Comparison of ENCODE assay signal across 1 cellular context in genomic region chr6:39137235-39137634, GRCh38.
A peak's percentile ranks its signal among the peaks of the same experiment; 100 is the strongest.
TF ChIP-seq lines count a peak whose summit lies in the region.

No MANE protein-coding gene starts in this region.

TF ChIP-seq in K562, 482 proteins besides CTCF, POLR2A, EP300 and RAD21 (continued from another document and continues in another):
- no peak for TF ChIP-seq MLLT1 (IDR thresholded peaks at IDR 0.05)
- no peak for TF ChIP-seq ZNF583 (CRISPR knock-in tag; IDR thresholded peaks at IDR 0.05)
- 0 out of 2 replicates have a peak, but pooled peaks have one; percentile 64 for TF ChIP-seq ZNF395 (CRISPR knock-in tag; IDR thresholded peaks at IDR 0.05)
- no peak for TF ChIP-seq BRF1 (IDR thresholded peaks at IDR 0.05; ENCODE audit: borderline replicate concordance, extremely low read depth, insufficient read length)
- no peak for TF ChIP-seq KDM5B (IDR thresholded peaks at IDR 0.05; ENCODE audit: insufficient replicate concordance, low read depth, low read length)
- peak in 1 of 2 experiments; percentile 47; a peak in 1 of 4 replicates for TF ChIP-seq RCOR1 (IDR thresholded peaks at IDR 0.05; ENCODE audit: borderline replicate concordance in 1 of 2, low read depth in 2 of 2, low read length in 2 of 2)
- TF ChIP-seq PRMT5 (CRISPR knock-in tag; IDR thresholded peaks at IDR 0.05): peak; percentile 65; the same call in 1 of the 2 replicates
- TF ChIP-seq NFXL1 (CRISPR knock-in tag; IDR thresholded peaks at IDR 0.05): no peak
- TF ChIP-seq SMAD4 (CRISPR knock-in tag; conservative IDR thresholded peaks at IDR 0.05): 0 out of 2 replicates have a peak, but pooled peaks have one; percentile 37
- no peak for TF ChIP-seq MBD2 (IDR thresholded peaks at IDR 0.05; ENCODE audit: borderline replicate concordance, low read depth)
- TF ChIP-seq ZNF644 (tag; IDR thresholded peaks at IDR 0.05; ENCODE audit: low read depth): 0 out of 2 replicates have a peak, but pooled peaks have one; percentile 51
- peak; percentile 98 for TF ChIP-seq MIER1 (IDR thresholded peaks at IDR 0.05; ENCODE audit: low read depth)
- peak in 1 of 2 experiments; percentile 48; a peak in 1 of 4 replicates for TF ChIP-seq ZNF639 (CRISPR knock-in tag; conservative IDR thresholded peaks at IDR 0.05 in 1 of 2, IDR thresholded peaks at IDR 0.05 in 1 of 2)
- peak; percentile 67; the same call in 1 of the 2 replicates for TF ChIP-seq CREB3 (tag; conservative IDR thresholded peaks at IDR 0.05; ENCODE audit: low read depth)
- TF ChIP-seq HCFC1 (IDR thresholded peaks at IDR 0.05; ENCODE audit: low read depth, low read length): 0 out of 2 replicates have a peak, but pooled peaks have one; percentile 7
- TF ChIP-seq CEBPB (tag; IDR thresholded peaks at IDR 0.05): peak; percentile 64
- no peak for TF ChIP-seq HNRNPH1 (optimal IDR thresholded peaks at IDR 0.05; ENCODE audit: low read depth, low read length)
- TF ChIP-seq MTA3 (IDR thresholded peaks at IDR 0.05; ENCODE audit: borderline replicate concordance): no peak
- TF ChIP-seq ZNF589 (CRISPR knock-in tag; IDR thresholded peaks at IDR 0.05; ENCODE audit: low read depth): peak; percentile 37; the same call in 1 of the 2 replicates
- TF ChIP-seq ZNF696 (CRISPR knock-in tag; conservative IDR thresholded peaks at IDR 0.05): no peak
- TF ChIP-seq STAT6 (CRISPR knock-in tag; IDR thresholded peaks at IDR 0.05): no peak
- no peak for TF ChIP-seq MYBL2 (IDR thresholded peaks at IDR 0.05; ENCODE audit: low read depth)
- TF ChIP-seq MYBL2 (CRISPR knock-in tag; IDR thresholded peaks at IDR 0.05; ENCODE audit: borderline replicate concordance): no peak
- peak; percentile 80 for TF ChIP-seq ZNF197 (CRISPR knock-in tag; IDR thresholded peaks at IDR 0.05; ENCODE audit: low read depth)
- no peak for TF ChIP-seq ZNF347 (CRISPR knock-in tag; IDR thresholded peaks at IDR 0.05; ENCODE audit: low read depth)
- TF ChIP-seq MAZ (CRISPR knock-in tag; conservative IDR thresholded peaks at IDR 0.05 in 1 of 2, IDR thresholded peaks at IDR 0.05 in 1 of 2): peak in 1 of 2 experiments; percentile 61; a peak in 2 of 4 replicates
- no peak for TF ChIP-seq CHD7 (IDR thresholded peaks at IDR 0.05; ENCODE audit: low read depth, low read length)
- 0 out of 2 replicates have a peak, but pooled peaks have one; percentile 44 for TF ChIP-seq CHAMP1 (IDR thresholded peaks at IDR 0.05)
